In genomic region chr6:22147983-22148797, GRCh38 we compare ENCODE assay signal across 8 cellular contexts.
DNase-seq lines count a peak whose midpoint lies in the region; TF ChIP-seq lines count a peak whose summit lies in the region.

No MANE protein-coding gene starts in this region.

- H2BK5ac ChIP-seq in mesenchymal stem cell (ENCODE audit: low read depth, low read length, poor library complexity, severe bottlenecking), result peak overlapping the region; percentile 84

- no peaks in the 10 kb centered on the region for H3K36me3 Mint-ChIP-seq in MCF 10A (ENCODE audit: insufficient read depth, unreplicated experiment)

- POLR2A ChIA-PET in MCF 10A (lab: Yijun Ruan, JAX), result interaction anchor here (0.6 to 1.2 kb wide), 3 partner anchors 10 to 46 kb away, joined by 3 to 4 read pairs (median 3); no protein-coding TSS in a partner anchor

- H3K4me3 Mint-ChIP-seq in MCF 10A (ENCODE audit: unreplicated experiment), result no peak overlapping the region

- 90% methylated on average over 6 of the region's 7 CpGs for WGBS in mesenchymal stem cell

- no peak overlapping the region for H4K91ac ChIP-seq in mesenchymal stem cell (ENCODE audit: low read length)

- no peaks in the 10 kb centered on the region for H3K9me3 ChIP-seq in mesenchymal stem cell (ENCODE audit: control insufficient read depth, low read length)
- no peaks in the 10 kb centered on the region for H3K9me3 ChIP-seq in Karpas-422 (ENCODE audit: low read length)

- no peaks in the 10 kb centered on the region for H3K9me2 ChIP-seq in Karpas-422 (replicated peaks; ENCODE audit: insufficient read depth, low read length)

- no peaks in the 10 kb centered on the region for H3K27me3 Mint-ChIP-seq in MCF 10A (ENCODE audit: insufficient read depth, unreplicated experiment)

- H3K79me1 ChIP-seq in mesenchymal stem cell (replicated peaks; ENCODE audit: low read length, poor library complexity, severe bottlenecking), result peaks cover 1% of the 10 kb centered on the region

- H2AK5ac ChIP-seq in mesenchymal stem cell (ENCODE audit: low read length, severe bottlenecking), result peak overlapping the region; percentile 57

- intact Hi-C loops in MCF 10A (cut with micrococcal nuclease), result loop anchor here (10.0 kb wide), 1 partner anchor 553 kb away; the partner anchor contains the start of gene SOX4

- H2AFZ ChIP-seq in mesenchymal stem cell (ENCODE audit: low read depth, low read length), result no peak overlapping the region
- no peak overlapping the region for H2AFZ ChIP-seq in Karpas-422 (ENCODE audit: low read length)

- no peaks in the 10 kb centered on the region for H3K36me3 ChIP-seq in mesenchymal stem cell (ENCODE audit: control insufficient read depth in 1 of 2, insufficient read depth in 2 of 2, low read depth in 1 of 2, low read length in 2 of 2)
- H3K36me3 ChIP-seq in Karpas-422 (ENCODE audit: insufficient read depth, low read length), result no peaks in the 10 kb centered on the region

- no peaks in the 10 kb centered on the region for H3K9me3 Mint-ChIP-seq in MCF 10A (ENCODE audit: unreplicated experiment)

- H3K79me2 ChIP-seq in Karpas-422 (ENCODE audit: low read length), result no peaks in the 10 kb centered on the region

- H3K9ac ChIP-seq in mesenchymal stem cell (ENCODE audit: low read length) (peak overlapping the region; percentile 6), Karpas-422 (ENCODE audit: low read length) (no peak overlapping the region)

- H3K4me1 ChIP-seq in mesenchymal stem cell (ENCODE audit: control insufficient read depth, insufficient read depth, low read depth, low read length), result peaks cover 18% of the 10 kb centered on the region
- H3K4me1 ChIP-seq in Karpas-422 (ENCODE audit: low read length), result no peaks in the 10 kb centered on the region

- peak overlapping the region; percentile 13 to 37 for H3K4ac ChIP-seq in mesenchymal stem cell (ENCODE audit: low read depth in 1 of 2, low read length in 2 of 2)

- peak overlapping the region; percentile 66 for H4K8ac ChIP-seq in mesenchymal stem cell (ENCODE audit: low read length)

- H3K27ac ChIP-seq in mesenchymal stem cell (ENCODE audit: low read length, poor library complexity, severe bottlenecking) (peak overlapping the region; percentile 92), Karpas-422 (ENCODE audit: low read length) (no peak overlapping the region)

- H3K4me3 ChIP-seq in mesenchymal stem cell (ENCODE audit: insufficient read depth in 1 of 2, low read depth in 1 of 2, low read length in 2 of 2) (no peak overlapping the region), Karpas-422 (ENCODE audit: low read length) (no peak overlapping the region)

- no peak for TF ChIP-seq CTCF in MCF 10A (IDR thresholded peaks at IDR 0.05; ENCODE audit: unreplicated experiment)

- H3K4me2 ChIP-seq in mesenchymal stem cell (ENCODE audit: low read length, poor library complexity, severe bottlenecking) (no peak overlapping the region), Karpas-422 (ENCODE audit: low read depth, low read length, poor library complexity, severe bottlenecking) (no peak overlapping the region)

- H4K20me1 ChIP-seq in Karpas-422 (ENCODE audit: insufficient read depth, low read depth, low read length), result no peaks in the 10 kb centered on the region

- H3K27me3 ChIP-seq in mesenchymal stem cell (ENCODE audit: control insufficient read depth in 1 of 2, insufficient read depth in 1 of 2, low read length in 2 of 2) (peaks cover 0 to 4% of the 10 kb centered on the region in 2 experiments), Karpas-422 (ENCODE audit: low read length) (no peaks in the 10 kb centered on the region)

- no peak overlapping the region for H3K23ac ChIP-seq in mesenchymal stem cell (ENCODE audit: low read length in 2 of 2)

- DNase-seq in EL, result peak; percentile 76
- DNase-seq in NCI-H2196 treated with DMSO at 0.1 percent for 48 hours (lab: John Stamatoyannopoulos, UW; ENCODE audit: unreplicated experiment), result peak; percentile 90
- peak; percentile 38 for DNase-seq in MCF 10A (ENCODE audit: unreplicated experiment)
- peak; percentile 71 for DNase-seq in mesenchymal stem cell
- DNase-seq in Karpas-422, result no peak
- no peak for DNase-seq in HK-2 (ENCODE audit: unreplicated experiment)
- DNase-seq in activated CD8-positive, alpha-beta memory T cell treated with anti-CD3 and anti-CD28 coated beads, Interleukin-2, amount 50 U/mL, for 4 hours, result no peak
- DNase-seq in ecto neural progenitor cell (ENCODE audit: low spot score), result no peak

- no peak overlapping the region for H2BK120ac ChIP-seq in mesenchymal stem cell (ENCODE audit: low read depth, low read length)

- peak overlapping the region in 1 of 2 experiments; percentile 70 for H3K18ac ChIP-seq in mesenchymal stem cell (ENCODE audit: low read depth in 1 of 2, low read length in 2 of 2)

- peak overlapping the region; percentile 23 to 59 for H2BK12ac ChIP-seq in mesenchymal stem cell (ENCODE audit: low read length in 2 of 2)

- H3K4me1 Mint-ChIP-seq in MCF 10A (ENCODE audit: insufficient read depth, unreplicated experiment), result peaks cover 11% of the 10 kb centered on the region

- H3K14ac ChIP-seq in mesenchymal stem cell (ENCODE audit: low read length in 2 of 2), result no peak overlapping the region

- CTCF ChIA-PET in MCF 10A (lab: Yijun Ruan, JAX), result interaction anchor here (0.6 to 1.1 kb wide), 4 partner anchors 82 to 1298 kb away, joined by 3 to 5 read pairs (median 4); no protein-coding TSS in a partner anchor

- BruUV-seq in MCF 10A (replicated peaks; lab: Mats Ljungman, UMichigan), result no TSS peak

- H2BK15ac ChIP-seq in mesenchymal stem cell (ENCODE audit: low read depth, poor library complexity, severe bottlenecking), result no peak overlapping the region

- H3K27ac Mint-ChIP-seq in MCF 10A (ENCODE audit: low read depth, unreplicated experiment), result no peak overlapping the region

Comparison
In these comparisons a context has a peak if more than half of its experiments do, and no peak if none do; other contexts are left out.
1. DNase-seq: peak in EL (single experiment), NCI-H2196 treated with DMSO at 0.1 percent for 48 hours (single experiment), MCF 10A (single experiment) and mesenchymal stem cell (single experiment); none in Karpas-422 (single experiment), HK-2 (single experiment), activated CD8-positive, alpha-beta memory T cell treated with anti-CD3 and anti-CD28 coated beads, Interleukin-2, amount 50 U/mL, for 4 hours (single experiment) and ecto neural progenitor cell (single experiment).